Comparison of ENCODE assay signal across 30 cellular contexts in genomic region chr15:66290007-66290406, GRCh38. TPM values are rescaled to one million over a fixed set of nuclear protein-coding genes. Genes with fewer than 3 reads are reported as not detected.
"Had no signal": no experiment of that assay in that cellular context is flagged by ENCODE, and none has a peak within 500 bp of the region (broad histone marks: within the 10 kb centered on the region; RNA-seq: fewer than 3 reads in every experiment).

No MANE protein-coding gene starts in this region.

- H3K27ac ChIP-seq: foreskin keratinocyte, heart right ventricle, left lung, ovary, right lobe of liver, thoracic aorta, uterus had no signal

- H3K27ac Mint-ChIP-seq: activated CD8-positive, alpha-beta T cell treated with anti-CD3 and anti-CD28 coated beads for 36 hours; activated T-helper 1 cell treated with anti-CD3 and anti-CD28 coated beads, Interleukin-12 subunit alpha, Interleukin-12 subunit beta, Interleukin-2, Interleukin-4 antibody, amounts not matched to agents 30 ng/mL and 10 ng/mL and 1 ng/mL, durations not matched to agents 14 hours and 24 hours and 36 hours; dendritic cell treated with granulocyte-macrophage colony-stimulating factor and Interleukin-4, amounts not matched to agents 40 ng/mL and 50 ng/mL, for 4 days; endodermal cell; natural killer cell treated with Interleukin-12 subunit alpha and Interleukin-12 subunit beta and Interleukin-15 and Interleukin-18, amount 100 ng/mL, for 72 hours; progenitor cell of endocrine pancreas; stimulated activated naive CD8-positive, alpha-beta T cell treated with anti-CD3 and anti-CD28 coated beads, Interleukin-15, Interleukin-2, amounts not matched to agents 100 ng/mL and 50 ng/mL, for 24 hours; type B pancreatic cell had no signal

- DNase-seq: activated CD4-positive, alpha-beta T cell treated with anti-CD3 and anti-CD28 coated beads, Interleukin-2, amount 50 U/mL, for 1 hour; activated CD4-positive, CD25-positive, alpha-beta regulatory T cell treated with anti-CD3 and anti-CD28 coated beads, Interleukin-2, amount 50 U/mL, for 72 hours; activated effector memory CD4-positive, alpha-beta T cell treated with anti-CD3 and anti-CD28 coated beads, Interleukin-2, amount 50 U/mL, for 16 hours; amniotic stem cell; endodermal cell; foreskin keratinocyte; heart right ventricle; kidney glomerular epithelial cell; left lung; mesendoderm; mucosa of descending colon; ovary; right lobe of liver; stimulated activated CD4-positive, alpha-beta T cell treated with anti-CD3 and anti-CD28 coated beads, Interleukin-2, amount 100 ng/mL, for 48 hours; T-helper 9 cell; uterus had no signal

- H3K9me3 ChIP-seq: heart right ventricle, left lung, mucosa of descending colon, ovary, right lobe of liver, thoracic aorta, uterus had no signal

- H3K4me3 Mint-ChIP-seq: activated CD8-positive, alpha-beta T cell treated with anti-CD3 and anti-CD28 coated beads for 36 hours; activated naive CD4-positive, alpha-beta T cell treated with anti-CD3 and anti-CD28 coated beads, Interleukin-2, amount 10 ng/mL, durations not matched to agents 7 days and 5 days; activated T-helper 1 cell treated with anti-CD3 and anti-CD28 coated beads, Interleukin-12 subunit alpha, Interleukin-12 subunit beta, Interleukin-2, Interleukin-4 antibody, amounts not matched to agents 30 ng/mL and 10 ng/mL and 1 ng/mL, durations not matched to agents 14 hours and 24 hours and 36 hours; central memory CD8-positive, alpha-beta T cell; dendritic cell treated with granulocyte-macrophage colony-stimulating factor and Interleukin-4, amounts not matched to agents 40 ng/mL and 50 ng/mL, for 4 days; endodermal cell; natural killer cell treated with Interleukin-12 subunit alpha and Interleukin-12 subunit beta and Interleukin-15 and Interleukin-18, amount 100 ng/mL, for 72 hours; stimulated activated naive CD8-positive, alpha-beta T cell treated with anti-CD3 and anti-CD28 coated beads, Interleukin-15, Interleukin-2, amounts not matched to agents 100 ng/mL and 50 ng/mL, for 24 hours; type B pancreatic cell had no signal

- H3K9me3 Mint-ChIP-seq: activated CD8-positive, alpha-beta T cell treated with anti-CD3 and anti-CD28 coated beads for 36 hours; activated naive CD4-positive, alpha-beta T cell treated with anti-CD3 and anti-CD28 coated beads, Interleukin-2, amount 10 ng/mL, durations not matched to agents 7 days and 5 days; activated T-helper 1 cell treated with anti-CD3 and anti-CD28 coated beads, Interleukin-12 subunit alpha, Interleukin-12 subunit beta, Interleukin-2, Interleukin-4 antibody, amounts not matched to agents 30 ng/mL and 10 ng/mL and 1 ng/mL, durations not matched to agents 14 hours and 24 hours and 36 hours; central memory CD8-positive, alpha-beta T cell; dendritic cell treated with granulocyte-macrophage colony-stimulating factor and Interleukin-4, amounts not matched to agents 40 ng/mL and 50 ng/mL, for 4 days; endodermal cell; natural killer cell treated with Interleukin-12 subunit alpha and Interleukin-12 subunit beta and Interleukin-15 and Interleukin-18, amount 100 ng/mL, for 72 hours; stimulated activated naive CD8-positive, alpha-beta T cell treated with anti-CD3 and anti-CD28 coated beads, Interleukin-15, Interleukin-2, amounts not matched to agents 100 ng/mL and 50 ng/mL, for 24 hours; type B pancreatic cell had no signal

- H3K27me3 ChIP-seq: foreskin keratinocyte, heart right ventricle, left lung, ovary, right lobe of liver, uterus had no signal

- H3K36me3 Mint-ChIP-seq: natural killer cell treated with Interleukin-12 subunit alpha and Interleukin-12 subunit beta and Interleukin-15 and Interleukin-18, amount 100 ng/mL, for 72 hours; type B pancreatic cell had no signal

- H3K36me3 ChIP-seq: heart right ventricle, left lung, ovary, right lobe of liver, thoracic aorta, uterus had no signal

- H3K27me3 Mint-ChIP-seq: activated CD8-positive, alpha-beta T cell treated with anti-CD3 and anti-CD28 coated beads for 36 hours; central memory CD8-positive, alpha-beta T cell; natural killer cell treated with Interleukin-12 subunit alpha and Interleukin-12 subunit beta and Interleukin-15 and Interleukin-18, amount 100 ng/mL, for 72 hours; progenitor cell of endocrine pancreas; stimulated activated naive CD8-positive, alpha-beta T cell treated with anti-CD3 and anti-CD28 coated beads, Interleukin-15, Interleukin-2, amounts not matched to agents 100 ng/mL and 50 ng/mL, for 24 hours; type B pancreatic cell had no signal

- H3K4me3 ChIP-seq: heart right ventricle, left lung, lung, mucosa of descending colon, ovary, right lobe of liver, thoracic aorta, uterus had no signal

RNA-seq across cellular contexts. Expression of gene MEGF11, which starts 36.5 kb away (rescaled TPM):
- total RNA-seq: activated CD8-positive, alpha-beta T cell treated with anti-CD3 and anti-CD28 coated beads for 36 hours; activated T-helper 1 cell treated with anti-CD3 and anti-CD28 coated beads, Interleukin-12 subunit alpha, Interleukin-12 subunit beta, Interleukin-2, Interleukin-4 antibody, amounts not matched to agents 30 ng/mL and 10 ng/mL and 1 ng/mL, durations not matched to agents 14 hours and 24 hours and 36 hours; esophagus mucosa; foreskin keratinocyte; heart right ventricle; myocyte; natural killer cell treated with Interleukin-12 subunit alpha and Interleukin-12 subunit beta and Interleukin-15 and Interleukin-18, amount 100 ng/mL, for 72 hours; right lobe of liver; subcutaneous adipose tissue; thoracic aorta had no signal
- polyA plus RNA-seq: foreskin keratinocyte had no signal
